ENCODE assay signal across 15 cellular contexts in the genomic region with DNA sequence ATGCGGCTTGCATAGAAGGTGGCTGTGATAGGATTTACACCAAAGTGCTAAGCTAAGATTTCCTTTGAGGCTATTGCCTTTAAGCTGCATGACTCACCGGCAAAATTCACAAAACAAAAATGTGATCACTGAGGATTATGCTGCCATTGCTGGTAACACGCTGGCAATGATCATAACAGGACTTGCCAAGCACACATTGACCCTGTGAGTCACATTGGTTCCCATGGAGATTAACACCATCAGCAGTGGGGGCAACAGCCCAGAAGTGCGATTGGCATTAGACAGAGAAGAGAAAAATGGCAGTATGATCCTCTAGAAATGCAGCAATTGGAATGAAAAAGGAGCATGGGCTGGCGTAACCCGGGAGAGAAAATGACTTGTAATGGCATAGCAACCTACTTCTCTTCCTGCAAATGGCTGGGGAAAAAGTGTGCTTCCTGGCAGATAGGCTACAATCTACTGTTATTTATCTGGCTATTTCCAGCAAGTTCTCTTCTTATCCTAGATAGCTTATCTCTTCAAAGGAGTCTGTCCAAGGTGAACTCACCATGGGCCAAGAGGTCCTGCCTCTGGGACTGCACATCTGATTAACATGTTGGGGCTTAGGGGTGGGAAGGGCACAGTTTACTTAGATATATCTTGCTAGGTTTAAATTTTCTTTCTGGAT.
DNase-seq lines count a peak whose midpoint lies in the region; ATAC-seq and TF ChIP-seq lines count a peak whose summit lies in the region.
"Had no signal": no experiment of that assay in that cellular context is flagged by ENCODE, and none has a peak within 500 bp of the region (broad histone marks: within the 10 kb centered on the region; RNA-seq: fewer than 3 reads in every experiment).

No MANE protein-coding gene starts in this region.

- DNase-seq in AG08395 (ENCODE audit: low spot score) = peak; percentile 67
- DNase-seq in HPDE6-E6E7 (ENCODE audit: extremely low spot score) = peak; percentile 80
- DNase-seq in lung microvascular endothelial cell (ENCODE audit: low read depth in 2 of 2) = peak; percentile 2 to 32
- DNase-seq in effector memory CD8-positive, alpha-beta T cell = no peak
- no peak for DNase-seq in GM20000 (ENCODE audit: low spot score)
- no peak for DNase-seq in NCI-H2081 treated with DMSO at 0.1 percent for 48 hours (lab: John Stamatoyannopoulos, UW)
- DNase-seq: activated B cell treated with CpG ODN at 0.5 μM for 24 hours; activated naive CD4-positive, alpha-beta T cell treated with Interleukin-2 at 50 U/mL for 16 hours; CD8-positive, alpha-beta T cell; foreskin melanocyte; NK-92 treated with Interleukin-12 subunit alpha and Interleukin-12 subunit beta, amount 100 ng/mL, for 24 hours had no signal

- H3K36me3 Mint-ChIP-seq in brain = peaks cover 4% of the 10 kb centered on the region
- no peaks in the 10 kb centered on the region for H3K36me3 Mint-ChIP-seq in effector memory CD8-positive, alpha-beta T cell (ENCODE audit: insufficient read depth)
- H3K36me3 Mint-ChIP-seq: CD8-positive, alpha-beta T cell; IgD-negative memory B cell had no signal

- peaks cover 3 to 13% (median 11%) of the 10 kb centered on the region in 5 experiments for H3K9me3 Mint-ChIP-seq in brain
- H3K9me3 Mint-ChIP-seq in effector memory CD8-positive, alpha-beta T cell = peaks cover 2 to 8% of the 10 kb centered on the region in 2 donors
- H3K9me3 Mint-ChIP-seq: activated B cell treated with CpG ODN at 0.5 μM for 24 hours; CD8-positive, alpha-beta T cell had no signal

- no peak for TF ChIP-seq CTCF in brain (conservative IDR thresholded peaks at IDR 0.05)
- TF ChIP-seq CTCF in GM20000 (IDR thresholded peaks at IDR 0.05; ENCODE audit: extremely low read depth, missing control alignments) = no peak

- H3K4me3 Mint-ChIP-seq in brain = peak overlapping the region in 3 of 5 experiments; percentile 5 to 36 (median 7)
- H3K4me3 Mint-ChIP-seq in effector memory CD8-positive, alpha-beta T cell = no peak overlapping the region
- H3K4me3 Mint-ChIP-seq: activated B cell treated with CpG ODN at 0.5 μM for 24 hours; CD8-positive, alpha-beta T cell; IgD-negative memory B cell; nephron had no signal

- no peak for ATAC-seq in effector memory CD8-positive, alpha-beta T cell (replicated peaks)
- no peak for ATAC-seq in GM21723 (IDR thresholded peaks at IDR 0.05; ENCODE audit: unreplicated experiment)
- ATAC-seq: CD8-positive, alpha-beta T cell had no signal

- H3K27me3 Mint-ChIP-seq in brain = peaks cover 7% of the 10 kb centered on the region
- H3K27me3 Mint-ChIP-seq in effector memory CD8-positive, alpha-beta T cell = no peaks in the 10 kb centered on the region
- H3K27me3 Mint-ChIP-seq: activated B cell treated with CpG ODN at 0.5 μM for 24 hours, IgD-negative memory B cell had no signal

- peak overlapping the region in 4 of 5 experiments; percentile 74 to 93 (median 86) for H3K27ac Mint-ChIP-seq in brain
- H3K27ac Mint-ChIP-seq in effector memory CD8-positive, alpha-beta T cell = no peak overlapping the region
- H3K27ac Mint-ChIP-seq: activated B cell treated with CpG ODN at 0.5 μM for 24 hours; CD8-positive, alpha-beta T cell; IgD-negative memory B cell; nephron had no signal

- H3K4me1 Mint-ChIP-seq in brain = peaks cover 28% of the 10 kb centered on the region
- no peaks in the 10 kb centered on the region for H3K4me1 Mint-ChIP-seq in effector memory CD8-positive, alpha-beta T cell (ENCODE audit: low read depth in 2 of 2)
- H3K4me1 Mint-ChIP-seq: activated B cell treated with CpG ODN at 0.5 μM for 24 hours, IgD-negative memory B cell had no signal

Comparison
In these comparisons a context has a peak if more than half of its experiments do, and no peak if none do; other contexts are left out.
1. DNase-seq: peak in AG08395 (single experiment), HPDE6-E6E7 (single experiment) and lung microvascular endothelial cell (2 of 2); none in effector memory CD8-positive, alpha-beta T cell (0 of 3), GM20000 (single experiment) and NCI-H2081 treated with DMSO at 0.1 percent for 48 hours (single experiment).
2. H3K27ac Mint-ChIP-seq: peak in brain (4 of 5); none in effector memory CD8-positive, alpha-beta T cell (0 of 2).
3. H3K4me3 Mint-ChIP-seq: peak in brain (3 of 5); none in effector memory CD8-positive, alpha-beta T cell (0 of 2).